ENCODE assay signal across 8 cellular contexts in the genomic region with DNA sequence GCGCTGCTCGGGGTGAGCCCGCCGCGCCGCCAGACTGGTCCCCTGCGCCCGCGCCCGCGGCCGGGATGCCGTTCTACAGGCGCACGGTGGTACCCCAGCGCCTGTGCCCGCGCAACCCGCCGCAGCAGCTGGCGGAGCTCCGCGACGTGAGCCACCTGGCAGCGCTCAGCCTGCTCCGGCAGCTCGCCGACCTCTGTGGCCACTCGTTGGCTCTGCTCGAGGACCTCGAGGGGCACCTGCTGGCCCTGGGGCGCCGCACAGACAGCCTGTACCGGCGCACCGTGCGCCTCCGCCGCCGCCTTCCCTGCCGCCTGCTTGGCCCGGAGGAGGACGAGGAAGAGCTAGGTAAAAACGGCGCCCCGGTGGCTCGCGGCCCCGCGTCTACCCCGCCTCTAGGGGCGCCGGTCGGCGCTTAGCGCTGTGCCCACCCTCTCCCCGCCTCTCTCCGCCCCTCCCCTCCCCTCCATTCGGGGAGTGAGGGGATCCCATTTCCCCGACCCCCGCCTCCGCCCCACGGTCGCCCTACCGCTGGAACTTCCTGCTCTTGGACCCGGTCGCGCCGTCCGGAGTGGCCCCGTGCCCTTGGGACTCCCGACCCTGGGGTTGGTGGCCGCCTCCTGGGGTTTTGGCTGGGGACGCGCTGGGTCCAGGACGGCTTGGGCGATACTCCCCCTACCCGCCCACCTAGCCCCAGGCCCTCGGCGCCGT. TPM values are rescaled to one million over a fixed set of nuclear protein-coding genes. Genes with fewer than 3 reads are reported as not detected.
DNase-seq lines count a peak whose midpoint lies in the region; FAIRE-seq and TF ChIP-seq lines count a peak whose summit lies in the region.

No MANE protein-coding gene starts in this region.

- H3F3A ChIP-seq in DOHH2 (ENCODE audit: control insufficient read depth, insufficient read depth), result no peaks in the 10 kb centered on the region

- no peaks in the 10 kb centered on the region for H3K79me2 ChIP-seq in DOHH2 (ENCODE audit: control insufficient read depth, low read length)
- H3K79me2 ChIP-seq in keratinocyte (ENCODE audit: control insufficient read depth, insufficient read depth, low read length), result no peaks in the 10 kb centered on the region

- DNase-seq in OCI-M1 (lab: John Stamatoyannopoulos, UW), result peak; percentile 18
- peak; percentile 33 for DNase-seq in astrocyte of the hippocampus (ENCODE audit: low read depth, low spot score)
- DNase-seq in keratinocyte (ENCODE audit: low read depth, low spot score), result no peak
- DNase-seq in stimulated activated CD4-positive, alpha-beta T cell treated with anti-CD3 and anti-CD28 coated beads, TNF-alpha, amount 100 ng/mL, for 4 hours (ENCODE audit: low read depth in 3 of 3), result peak in 2 of 3 experiments; percentile 10 to 20
- DNase-seq in Ammon's horn (ENCODE audit: low spot score), result no peak
- DNase-seq in GDM1 (lab: John Stamatoyannopoulos, UW), result no peak
- no peak for DNase-seq in MV-4-11 (lab: John Stamatoyannopoulos, UW)

- no peak overlapping the region for H3K9ac ChIP-seq in keratinocyte (ENCODE audit: control insufficient read depth, extremely low read depth, insufficient read depth, low read length)

- H3K36me3 ChIP-seq in DOHH2 (ENCODE audit: control insufficient read depth, low read length), result no peaks in the 10 kb centered on the region
- no peaks in the 10 kb centered on the region for H3K36me3 ChIP-seq in keratinocyte (ENCODE audit: control insufficient read depth in 2 of 2, extremely low read depth in 1 of 2, insufficient read depth in 2 of 2, low read length in 2 of 2)

- no peaks in the 10 kb centered on the region for H3K4me1 ChIP-seq in DOHH2 (ENCODE audit: control insufficient read depth, low read length)
- H3K4me1 ChIP-seq in keratinocyte (ENCODE audit: control insufficient read depth, extremely low read depth, insufficient read depth, low read length), result no peaks in the 10 kb centered on the region

- H3K9me2 ChIP-seq in DOHH2 (replicated peaks; ENCODE audit: control insufficient read depth, low read length), result no peaks in the 10 kb centered on the region

- dilution Hi-C loops in keratinocyte (cut with MboI; ENCODE audit: extremely low pct_ligation_motif_present, low sequenced_read_pairs), result no loop called here

- H3K9me1 ChIP-seq in keratinocyte (ENCODE audit: control insufficient read depth, extremely low read depth, insufficient read depth, low read length), result no peaks in the 10 kb centered on the region

- H4K20me1 ChIP-seq in DOHH2 (ENCODE audit: control insufficient read depth, insufficient read depth, low read depth, low read length), result no peaks in the 10 kb centered on the region
- H4K20me1 ChIP-seq in keratinocyte (ENCODE audit: control insufficient read depth, extremely low read depth, insufficient read depth, low read length), result no peaks in the 10 kb centered on the region

- H3K27ac ChIP-seq in DOHH2 (ENCODE audit: low read depth, low read length) (no peak overlapping the region), keratinocyte (ENCODE audit: control insufficient read depth, insufficient read depth, low read length) (no peak overlapping the region)

- H3K4me3 ChIP-seq in DOHH2 (ENCODE audit: low read length), result no peak overlapping the region
- H3K4me3 ChIP-seq in keratinocyte (ENCODE audit: control insufficient read depth in 2 of 3, extremely low read depth in 1 of 3, insufficient read depth in 2 of 3, low read depth in 1 of 3, low read length in 3 of 3), result no peak overlapping the region

- H3K9me3 ChIP-seq in DOHH2 (ENCODE audit: control insufficient read depth, insufficient read depth, low read length), result no peaks in the 10 kb centered on the region
- H3K9me3 ChIP-seq in keratinocyte (ENCODE audit: control insufficient read depth, low read depth, low read length), result no peaks in the 10 kb centered on the region

- peak overlapping the region; percentile 6 for H2AFZ ChIP-seq in keratinocyte (ENCODE audit: control insufficient read depth, low read length)

- H3K27me3 ChIP-seq in DOHH2 (ENCODE audit: control insufficient read depth, low read length) (peaks cover 8% of the 10 kb centered on the region; the same call in 1 of the 2 replicates), keratinocyte (ENCODE audit: control insufficient read depth, extremely low read depth, insufficient read depth, low read length) (peaks cover 33% of the 10 kb centered on the region)

- H3K4me2 ChIP-seq in DOHH2 (ENCODE audit: low read length) (peak overlapping the region; percentile 24; the same call in 1 of the 2 replicates), keratinocyte (ENCODE audit: control insufficient read depth, extremely low read depth, insufficient read depth, low read depth, low read length) (peak overlapping the region; percentile 51)

- TF ChIP-seq CTCF in DOHH2 (IDR thresholded peaks at IDR 0.05; ENCODE audit: low read depth, low read length, poor library complexity, severe bottlenecking) (no peak), keratinocyte (optimal IDR thresholded peaks at IDR 0.05 in 1 of 3, IDR thresholded peaks at IDR 0.05 in 1 of 3, conservative IDR thresholded peaks at IDR 0.05 in 1 of 3; ENCODE audit: extremely low read depth in 1 of 3, insufficient read depth in 2 of 3, low read length in 3 of 3) (peak in 2 of 3 experiments; percentile 2 to 21)

- FAIRE-seq in keratinocyte (lab: Jason Lieb, UNC), result no peak

RNA-seq across cellular contexts. Expression of a gene that starts 0.5 kb away (rescaled TPM):
- 0.03 to 0.04 TPM (median 0.04 TPM) in 3 replicates for polyA plus RNA-seq in keratinocyte
- 0.09 TPM for polyA plus RNA-seq in keratinocyte (2011; ENCODE audit: low read depth)
- polyA plus RNA-seq in keratinocyte (2011; cell fraction: cytosol; rRNA removed), result 0.03 and 0.04 TPM in 2 replicates
- polyA plus RNA-seq in keratinocyte (2011; cell fraction: nucleus; rRNA removed), result 0.09 TPM in 2 replicates
- polyA plus RNA-seq in keratinocyte (2012; ENCODE audit: low replicate concordance), result 0.02 TPM in 1 of 2 replicates, not detected in the other
- 0.03 to 0.56 TPM (median 0.06 TPM) in 3 replicates for polyA minus RNA-seq in keratinocyte
- polyA minus RNA-seq in keratinocyte (2011; cell fraction: cytosol; rRNA and poly(A)+ RNA removed), result not detected
- polyA minus RNA-seq in keratinocyte (2011; cell fraction: nucleus; rRNA and poly(A)+ RNA removed), result 0.08 and 0.11 TPM in 2 replicates

Comparison
In these comparisons a context has a peak if more than half of its experiments do, and no peak if none do; other contexts are left out.
1. DNase-seq: peak in OCI-M1 (single experiment), astrocyte of the hippocampus (single experiment) and stimulated activated CD4-positive, alpha-beta T cell treated with anti-CD3 and anti-CD28 coated beads, TNF-alpha, amount 100 ng/mL, for 4 hours (2 of 3); none in keratinocyte (single experiment), Ammon's horn (single experiment), GDM1 (single experiment) and MV-4-11 (single experiment).